In the genomic region with DNA sequence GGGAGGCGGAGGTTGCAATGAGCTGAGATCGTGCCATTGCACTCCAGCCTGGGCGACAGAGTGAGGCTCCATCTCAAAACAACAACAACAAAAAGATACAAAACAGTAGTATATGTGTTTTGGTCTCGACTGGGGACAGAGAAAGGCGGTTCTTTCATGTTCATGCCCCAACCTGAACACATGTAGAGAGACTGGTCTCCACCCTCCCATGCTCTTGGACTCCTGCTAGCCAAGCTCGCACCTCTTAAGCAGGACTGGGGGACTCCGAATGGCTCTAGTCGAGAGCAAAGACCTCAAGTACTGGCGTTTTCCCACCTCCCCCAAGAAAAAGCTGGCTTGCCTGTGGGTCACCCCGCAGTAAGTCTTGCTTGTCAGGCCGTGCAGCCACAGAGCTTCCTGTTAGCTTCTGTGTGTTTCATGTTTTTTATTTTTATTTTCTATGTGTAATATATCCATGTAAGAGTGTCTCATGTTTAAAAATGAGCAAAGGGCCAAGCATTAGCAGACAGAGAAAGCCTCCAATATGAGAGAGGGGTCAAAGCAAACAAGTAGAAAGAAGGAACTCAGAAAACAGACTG, we compare ENCODE assay signal across 1 cellular context.
TF ChIP-seq lines count a peak whose summit lies in the region.

No MANE protein-coding gene starts in this region.

TF ChIP-seq in GM23338, 12 proteins besides CTCF, POLR2A, EP300 and RAD21 (continued from another document):
- TF ChIP-seq, protein P1, sequence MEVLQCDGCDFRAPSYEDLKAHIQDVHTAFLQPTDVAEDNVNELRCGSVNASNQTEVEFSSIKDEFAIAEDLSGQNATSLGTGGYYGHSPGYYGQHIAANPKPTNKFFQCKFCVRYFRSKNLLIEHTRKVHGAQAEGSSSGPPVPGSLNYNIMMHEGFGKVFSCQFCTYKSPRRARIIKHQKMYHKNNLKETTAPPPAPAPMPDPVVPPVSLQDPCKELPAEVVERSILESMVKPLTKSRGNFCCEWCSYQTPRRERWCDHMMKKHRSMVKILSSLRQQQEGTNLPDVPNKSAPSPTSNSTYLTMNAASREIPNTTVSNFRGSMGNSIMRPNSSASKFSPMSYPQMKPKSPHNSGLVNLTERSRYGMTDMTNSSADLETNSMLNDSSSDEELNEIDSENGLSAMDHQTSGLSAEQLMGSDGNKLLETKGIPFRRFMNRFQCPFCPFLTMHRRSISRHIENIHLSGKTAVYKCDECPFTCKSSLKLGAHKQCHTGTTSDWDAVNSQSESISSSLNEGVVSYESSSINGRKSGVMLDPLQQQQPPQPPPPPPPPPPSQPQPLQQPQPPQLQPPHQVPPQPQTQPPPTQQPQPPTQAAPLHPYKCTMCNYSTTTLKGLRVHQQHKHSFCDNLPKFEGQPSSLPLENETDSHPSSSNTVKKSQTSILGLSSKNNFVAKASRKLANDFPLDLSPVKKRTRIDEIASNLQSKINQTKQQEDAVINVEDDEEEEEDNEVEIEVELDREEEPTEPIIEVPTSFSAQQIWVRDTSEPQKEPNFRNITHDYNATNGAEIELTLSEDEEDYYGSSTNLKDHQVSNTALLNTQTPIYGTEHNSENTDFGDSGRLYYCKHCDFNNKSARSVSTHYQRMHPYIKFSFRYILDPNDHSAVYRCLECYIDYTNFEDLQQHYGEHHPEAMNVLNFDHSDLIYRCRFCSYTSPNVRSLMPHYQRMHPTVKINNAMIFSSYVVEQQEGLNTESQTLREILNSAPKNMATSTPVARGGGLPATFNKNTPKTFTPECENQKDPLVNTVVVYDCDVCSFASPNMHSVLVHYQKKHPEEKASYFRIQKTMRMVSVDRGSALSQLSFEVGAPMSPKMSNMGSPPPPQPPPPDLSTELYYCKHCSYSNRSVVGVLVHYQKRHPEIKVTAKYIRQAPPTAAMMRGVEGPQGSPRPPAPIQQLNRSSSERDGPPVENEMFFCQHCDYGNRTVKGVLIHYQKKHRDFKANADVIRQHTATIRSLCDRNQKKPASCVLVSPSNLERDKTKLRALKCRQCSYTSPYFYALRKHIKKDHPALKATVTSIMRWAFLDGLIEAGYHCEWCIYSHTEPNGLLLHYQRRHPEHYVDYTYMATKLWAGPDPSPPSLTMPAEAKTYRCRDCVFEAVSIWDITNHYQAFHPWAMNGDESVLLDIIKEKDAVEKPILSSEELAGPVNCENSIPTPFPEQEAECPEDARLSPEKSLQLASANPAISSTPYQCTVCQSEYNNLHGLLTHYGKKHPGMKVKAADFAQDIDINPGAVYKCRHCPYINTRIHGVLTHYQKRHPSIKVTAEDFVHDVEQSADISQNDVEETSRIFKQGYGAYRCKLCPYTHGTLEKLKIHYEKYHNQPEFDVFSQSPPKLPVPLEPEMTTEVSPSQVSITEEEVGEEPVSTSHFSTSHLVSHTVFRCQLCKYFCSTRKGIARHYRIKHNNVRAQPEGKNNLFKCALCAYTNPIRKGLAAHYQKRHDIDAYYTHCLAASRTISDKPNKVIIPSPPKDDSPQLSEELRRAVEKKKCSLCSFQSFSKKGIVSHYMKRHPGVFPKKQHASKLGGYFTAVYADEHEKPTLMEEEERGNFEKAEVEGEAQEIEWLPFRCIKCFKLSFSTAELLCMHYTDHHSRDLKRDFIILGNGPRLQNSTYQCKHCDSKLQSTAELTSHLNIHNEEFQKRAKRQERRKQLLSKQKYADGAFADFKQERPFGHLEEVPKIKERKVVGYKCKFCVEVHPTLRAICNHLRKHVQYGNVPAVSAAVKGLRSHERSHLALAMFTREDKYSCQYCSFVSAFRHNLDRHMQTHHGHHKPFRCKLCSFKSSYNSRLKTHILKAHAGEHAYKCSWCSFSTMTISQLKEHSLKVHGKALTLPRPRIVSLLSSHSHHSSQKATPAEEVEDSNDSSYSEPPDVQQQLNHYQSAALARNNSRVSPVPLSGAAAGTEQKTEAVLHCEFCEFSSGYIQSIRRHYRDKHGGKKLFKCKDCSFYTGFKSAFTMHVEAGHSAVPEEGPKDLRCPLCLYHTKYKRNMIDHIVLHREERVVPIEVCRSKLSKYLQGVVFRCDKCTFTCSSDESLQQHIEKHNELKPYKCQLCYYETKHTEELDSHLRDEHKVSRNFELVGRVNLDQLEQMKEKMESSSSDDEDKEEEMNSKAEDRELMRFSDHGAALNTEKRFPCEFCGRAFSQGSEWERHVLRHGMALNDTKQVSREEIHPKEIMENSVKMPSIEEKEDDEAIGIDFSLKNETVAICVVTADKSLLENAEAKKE (CRISPR knock-in tag; IDR thresholded peaks at IDR 0.05) = no peak
- TF ChIP-seq ZNF331 (CRISPR knock-in tag; IDR thresholded peaks at IDR 0.05; ENCODE audit: low read depth) = no peak
- TF ChIP-seq JUNB (IDR thresholded peaks at IDR 0.05; ENCODE audit: unreplicated experiment) = no peak
- no peak for TF ChIP-seq STAT1 (IDR thresholded peaks at IDR 0.05; ENCODE audit: unreplicated experiment)
- TF ChIP-seq ZNF114 (CRISPR knock-in tag; IDR thresholded peaks at IDR 0.05) = no peak
TF ChIP-seq in GM23338: peak in this region for 0.
